8 cellular contexts compared by ENCODE assay signal in the genomic region with DNA sequence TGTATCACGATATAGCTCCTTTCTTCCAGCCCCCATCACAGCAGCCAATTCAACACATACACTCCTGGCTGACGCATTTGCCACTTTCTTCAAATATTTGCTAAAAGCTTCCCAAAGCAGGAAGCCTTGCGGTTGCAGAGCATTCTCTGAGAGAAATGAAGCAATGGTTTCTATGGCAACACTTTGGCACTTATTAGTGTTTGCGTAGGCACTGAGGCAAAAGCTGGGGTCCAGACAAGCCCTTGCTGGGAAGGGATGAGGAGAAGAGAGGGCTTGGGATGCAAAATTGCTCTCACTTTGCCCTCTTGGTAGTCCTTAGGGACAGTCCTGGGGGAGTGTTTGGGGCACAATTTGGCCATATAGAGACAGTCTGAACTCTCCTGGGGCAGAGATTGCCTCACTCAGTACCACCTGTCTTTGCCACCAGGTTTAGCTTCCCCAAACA. TPM values are rescaled to one million over a fixed set of nuclear protein-coding genes. Genes with fewer than 3 reads are reported as not detected.
DNase-seq lines count a peak whose midpoint lies in the region; ATAC-seq and TF ChIP-seq lines count a peak whose summit lies in the region.

No MANE protein-coding gene starts in this region.

- no peak overlapping the region for H3K27ac ChIP-seq in CD8-positive, alpha-beta T cell (ENCODE audit: low read depth, low read length)
- H3K27ac ChIP-seq in RWPE2 (ENCODE audit: poor library complexity, severe bottlenecking) = peak overlapping the region; percentile 96
- H3K27ac ChIP-seq in MM.1S (ENCODE audit: low read length) = no peak overlapping the region
- no peak overlapping the region for H3K27ac ChIP-seq in spleen

- no peak for TF ChIP-seq CTCF in CD8-positive, alpha-beta T cell (IDR thresholded peaks at IDR 0.05)
- TF ChIP-seq CTCF in RWPE2 (IDR thresholded peaks at IDR 0.05; ENCODE audit: poor library complexity, severe bottlenecking) (no peak), MM.1S (IDR thresholded peaks at IDR 0.05; ENCODE audit: low read length) (no peak), spleen (IDR thresholded peaks at IDR 0.05 in 8 of 11, conservative IDR thresholded peaks at IDR 0.05 in 3 of 11) (no peak)

- H3K9me3 Mint-ChIP-seq in CD8-positive, alpha-beta T cell = no peaks in the 10 kb centered on the region

- H3K4me3 ChIP-seq in CD8-positive, alpha-beta T cell (ENCODE audit: low read depth, low read length) = no peak overlapping the region
- H3K4me3 ChIP-seq in RWPE2 (ENCODE audit: severe bottlenecking) (no peak overlapping the region), MM.1S (ENCODE audit: low read length) (no peak overlapping the region), spleen (no peak overlapping the region)

- H3K4me2 ChIP-seq in MM.1S (ENCODE audit: low read depth, low read length) = no peak overlapping the region

- H3K27me3 Mint-ChIP-seq in CD8-positive, alpha-beta T cell (ENCODE audit: low read depth) = no peaks in the 10 kb centered on the region

- intact Hi-C loops in CD8-positive, alpha-beta T cell (cut with DNase I, micrococcal nuclease) = no loop called here
- intact Hi-C loops in spleen (cut with DNase I; ENCODE audit: low total_unique reads) = no loop called here

- no peaks in the 10 kb centered on the region for H3K9me3 ChIP-seq in CD8-positive, alpha-beta T cell (ENCODE audit: low read length)
- H3K9me3 ChIP-seq in RWPE2 (ENCODE audit: severe bottlenecking) (no peaks in the 10 kb centered on the region), MM.1S (replicated peaks; ENCODE audit: insufficient read depth, low read length) (no peaks in the 10 kb centered on the region), spleen (no peaks in the 10 kb centered on the region)

- H3K36me3 ChIP-seq in CD8-positive, alpha-beta T cell (ENCODE audit: insufficient read depth, low read length) = no peaks in the 10 kb centered on the region
- H3K36me3 ChIP-seq in RWPE2 (ENCODE audit: low read depth) = no peaks in the 10 kb centered on the region
- no peaks in the 10 kb centered on the region for H3K36me3 ChIP-seq in MM.1S (replicated peaks; ENCODE audit: insufficient read depth, low read length)
- no peaks in the 10 kb centered on the region for H3K36me3 ChIP-seq in spleen

- peak overlapping the region; percentile 3 for H3K27ac Mint-ChIP-seq in CD8-positive, alpha-beta T cell

- ATAC-seq in CD8-positive, alpha-beta T cell = peak; percentile 68
- ATAC-seq in RWPE2 (ENCODE audit: low read depth) = peak; percentile 90

- CTCF ChIA-PET in CD8-positive, alpha-beta T cell (lab: Charles Lee) = no interaction called here

- H3K4me3 Mint-ChIP-seq in CD8-positive, alpha-beta T cell = no peak overlapping the region

- H3K27me3 ChIP-seq in CD8-positive, alpha-beta T cell (ENCODE audit: insufficient read depth, low read length) = no peaks in the 10 kb centered on the region
- H3K27me3 ChIP-seq in RWPE2 (ENCODE audit: insufficient read depth, poor library complexity, severe bottlenecking) (no peaks in the 10 kb centered on the region), MM.1S (replicated peaks; ENCODE audit: insufficient read depth, low read length) (no peaks in the 10 kb centered on the region), spleen (replicated peaks in 1 of 7) (no peaks in the 10 kb centered on the region)

- H2AFZ ChIP-seq in MM.1S (ENCODE audit: low read length) = no peak overlapping the region

- H3K9me2 ChIP-seq in MM.1S (replicated peaks; ENCODE audit: insufficient read depth, low read length) = no peaks in the 10 kb centered on the region

- no peaks in the 10 kb centered on the region for H3K79me2 ChIP-seq in MM.1S (ENCODE audit: low read length)

- DNase-seq in CD8-positive, alpha-beta T cell = peak in 1 of 7 experiments; percentile 37
- DNase-seq in HCEC 1CT (peak; percentile 10), RWPE2 (ENCODE audit: low spot score) (peak; percentile 71), inferior parietal cortex (ENCODE audit: extremely low spot score) (peak; percentile 38), MM.1S (no peak), DMS153 treated with DMSO at 0.1 percent for 48 hours (lab: John Stamatoyannopoulos, UW; ENCODE audit: unreplicated experiment) (no peak), spleen (no peak)
- DNase-seq in stimulated activated CD4-positive, alpha-beta T cell treated with anti-CD3 and anti-CD28 coated beads, Interleukin-4, amount 100 ng/mL, for 4 hours = no peak

- no peaks in the 10 kb centered on the region for H3F3A ChIP-seq in MM.1S (ENCODE audit: insufficient read depth, low read length)

- TF ChIP-seq POLR2A in spleen (IDR thresholded peaks at IDR 0.05) = no peak

- H4K20me1 ChIP-seq in MM.1S (ENCODE audit: insufficient read depth, low read length) = no peaks in the 10 kb centered on the region

- 16 to 45% (median 33%) methylated on average over 4 of the region's 4 CpGs for WGBS in spleen, 5 donors

- peaks cover 4% of the 10 kb centered on the region for H3K4me1 Mint-ChIP-seq in CD8-positive, alpha-beta T cell (ENCODE audit: low read depth)

- no peak overlapping the region for H3K9ac ChIP-seq in MM.1S (ENCODE audit: low read length)

- no peaks in the 10 kb centered on the region for H3K4me1 ChIP-seq in CD8-positive, alpha-beta T cell (ENCODE audit: insufficient read depth, low read length)
- H3K4me1 ChIP-seq in RWPE2 (ENCODE audit: insufficient read depth, poor library complexity, severe bottlenecking) (peaks cover 26% of the 10 kb centered on the region), MM.1S (ENCODE audit: low read length) (no peaks in the 10 kb centered on the region), spleen (no peaks in the 10 kb centered on the region)

- POLR2A ChIA-PET in CD8-positive, alpha-beta T cell (lab: Charles Lee) = no interaction called here

- H3K36me3 Mint-ChIP-seq in CD8-positive, alpha-beta T cell = no peaks in the 10 kb centered on the region

RNA-seq across cellular contexts. Expression of a gene that starts 55.0 kb away (rescaled TPM):
- total RNA-seq in CD8-positive, alpha-beta T cell = under 1 TPM; 0.49 to 0.72 TPM
- 1 to 10 TPM; 1.7 to 7.3 (median 3.9) TPM for total RNA-seq in spleen
- polyA plus RNA-seq in spleen = under 1 TPM; 0.09 to 0.29 (median 0.11) TPM

Comparison
In these comparisons a context has a peak if more than half of its experiments do, and no peak if none do; other contexts are left out.
1. DNase-seq: peak in HCEC 1CT (single experiment), RWPE2 (single experiment) and inferior parietal cortex (single experiment); none in MM.1S (single experiment), DMS153 treated with DMSO at 0.1 percent for 48 hours (single experiment), spleen (single experiment) and stimulated activated CD4-positive, alpha-beta T cell treated with anti-CD3 and anti-CD28 coated beads, Interleukin-4, amount 100 ng/mL, for 4 hours (0 of 2).